Comparison of ENCODE assay signal across 16 cellular contexts in genomic region chr10:78966844-78967488, GRCh38.
DNase-seq lines count a peak whose midpoint lies in the region; ATAC-seq and TF ChIP-seq lines count a peak whose summit lies in the region.
"Had no signal": no experiment of that assay in that cellular context is flagged by ENCODE, and none has a peak within 500 bp of the region (broad histone marks: within the 10 kb centered on the region; RNA-seq: fewer than 3 reads in every experiment).

No MANE protein-coding gene starts in this region.

- H3K36me3 Mint-ChIP-seq in activated CD4-positive, alpha-beta T cell treated with anti-CD3 and anti-CD28 coated beads for 36 hours (ENCODE audit: low read depth) = no peaks in the 10 kb centered on the region
- H3K36me3 Mint-ChIP-seq in activated CD4-positive, alpha-beta T cell treated with anti-CD3 and anti-CD28 coated beads, Interleukin-2, amount 10 ng/mL, durations not matched to agents 7 days and 5 days (ENCODE audit: low read depth) = no peaks in the 10 kb centered on the region
- H3K36me3 Mint-ChIP-seq in stimulated activated effector memory CD8-positive, alpha-beta T cell treated with anti-CD3 and anti-CD28 coated beads, Interleukin-12 subunit alpha, Interleukin-12 subunit beta, amount 100 ng/mL, for 72 hours = no peaks in the 10 kb centered on the region
- H3K36me3 Mint-ChIP-seq in endodermal cell (ENCODE audit: low read depth) = no peaks in the 10 kb centered on the region
- H3K36me3 Mint-ChIP-seq: CD8-positive, alpha-beta T cell had no signal

- H3K4me2 ChIP-seq in mesenchymal stem cell (ENCODE audit: low read length, poor library complexity, severe bottlenecking) = no peak overlapping the region
- H3K4me2 ChIP-seq: PC-9 had no signal

- no peaks in the 10 kb centered on the region for H3K9me3 Mint-ChIP-seq in activated CD4-positive, alpha-beta T cell treated with anti-CD3 and anti-CD28 coated beads for 36 hours (ENCODE audit: low read depth)
- H3K9me3 Mint-ChIP-seq in activated CD4-positive, alpha-beta T cell treated with anti-CD3 and anti-CD28 coated beads, Interleukin-2, amount 10 ng/mL, durations not matched to agents 7 days and 5 days = no peaks in the 10 kb centered on the region
- H3K9me3 Mint-ChIP-seq in stimulated activated effector memory CD8-positive, alpha-beta T cell treated with anti-CD3 and anti-CD28 coated beads, Interleukin-12 subunit alpha, Interleukin-12 subunit beta, amount 100 ng/mL, for 72 hours = no peaks in the 10 kb centered on the region
- no peaks in the 10 kb centered on the region for H3K9me3 Mint-ChIP-seq in endodermal cell
- H3K9me3 Mint-ChIP-seq: CD8-positive, alpha-beta T cell had no signal

- no peaks in the 10 kb centered on the region for H3K4me1 Mint-ChIP-seq in activated CD4-positive, alpha-beta T cell treated with anti-CD3 and anti-CD28 coated beads for 36 hours
- no peaks in the 10 kb centered on the region for H3K4me1 Mint-ChIP-seq in activated CD4-positive, alpha-beta T cell treated with anti-CD3 and anti-CD28 coated beads, Interleukin-2, amount 10 ng/mL, durations not matched to agents 7 days and 5 days
- no peaks in the 10 kb centered on the region for H3K4me1 Mint-ChIP-seq in stimulated activated effector memory CD8-positive, alpha-beta T cell treated with anti-CD3 and anti-CD28 coated beads, Interleukin-12 subunit alpha, Interleukin-12 subunit beta, amount 100 ng/mL, for 72 hours
- peaks cover 25% of the 10 kb centered on the region for H3K4me1 Mint-ChIP-seq in endodermal cell

- H3K27me3 ChIP-seq in mesenchymal stem cell (ENCODE audit: control insufficient read depth in 1 of 2, insufficient read depth in 1 of 2, low read length in 2 of 2) (peaks cover 0 to 4% of the 10 kb centered on the region in 2 experiments), endodermal cell (ENCODE audit: control insufficient read depth, insufficient read depth, low read length, poor library complexity, severe bottlenecking) (no peaks in the 10 kb centered on the region)
- H3K27me3 ChIP-seq: BE2C had no signal

- H3K9me3 ChIP-seq in mesenchymal stem cell (ENCODE audit: control insufficient read depth, low read length) (no peaks in the 10 kb centered on the region), endodermal cell (ENCODE audit: control insufficient read depth, low read length) (no peaks in the 10 kb centered on the region)
- H3K9me3 ChIP-seq: BE2C had no signal

- H4K91ac ChIP-seq in mesenchymal stem cell (ENCODE audit: low read length) = peak overlapping the region; percentile 0

- no peak overlapping the region for H4K8ac ChIP-seq in mesenchymal stem cell (ENCODE audit: low read length)

- intact Hi-C loops in activated CD4-positive, alpha-beta T cell treated with anti-CD3 and anti-CD28 coated beads for 36 hours (cut with DNase I, micrococcal nuclease) = no loop called here

- H2BK12ac ChIP-seq in mesenchymal stem cell (ENCODE audit: low read length in 2 of 2) = peak overlapping the region in 1 of 2 experiments; percentile 80

- peak overlapping the region in 1 of 2 experiments; percentile 64 for H3K18ac ChIP-seq in mesenchymal stem cell (ENCODE audit: low read depth in 1 of 2, low read length in 2 of 2)

- H3K27ac ChIP-seq in RWPE1 = peak overlapping the region; percentile 80
- H3K27ac ChIP-seq in mesenchymal stem cell (ENCODE audit: low read length, poor library complexity, severe bottlenecking) = no peak overlapping the region
- H3K27ac ChIP-seq in endodermal cell (ENCODE audit: low read depth, low read length) = no peak overlapping the region
- H3K27ac ChIP-seq: PC-9 had no signal

- H3K4me3 Mint-ChIP-seq in activated CD4-positive, alpha-beta T cell treated with anti-CD3 and anti-CD28 coated beads for 36 hours = no peak overlapping the region
- no peak overlapping the region for H3K4me3 Mint-ChIP-seq in activated CD4-positive, alpha-beta T cell treated with anti-CD3 and anti-CD28 coated beads, Interleukin-2, amount 10 ng/mL, durations not matched to agents 7 days and 5 days
- no peak overlapping the region for H3K4me3 Mint-ChIP-seq in stimulated activated effector memory CD8-positive, alpha-beta T cell treated with anti-CD3 and anti-CD28 coated beads, Interleukin-12 subunit alpha, Interleukin-12 subunit beta, amount 100 ng/mL, for 72 hours
- no peak overlapping the region for H3K4me3 Mint-ChIP-seq in endodermal cell
- H3K4me3 Mint-ChIP-seq: CD8-positive, alpha-beta T cell had no signal

- POLR2A ChIA-PET in activated CD4-positive, alpha-beta T cell treated with anti-CD3 and anti-CD28 coated beads for 36 hours (lab: Charles Lee) = no interaction called here
- POLR2A ChIA-PET in activated CD4-positive, alpha-beta T cell treated with anti-CD3 and anti-CD28 coated beads, Interleukin-2, amount 10 ng/mL, durations not matched to agents 7 days and 5 days (lab: Charles Lee) = no interaction called here
- POLR2A ChIA-PET in RWPE1 (lab: Yijun Ruan, JAX; ENCODE audit: low non-redundant PET) = no interaction called here

- H3K36me3 ChIP-seq in mesenchymal stem cell (ENCODE audit: control insufficient read depth in 1 of 2, insufficient read depth in 2 of 2, low read depth in 1 of 2, low read length in 2 of 2) = no peaks in the 10 kb centered on the region
- no peaks in the 10 kb centered on the region for H3K36me3 ChIP-seq in endodermal cell (ENCODE audit: control insufficient read depth, insufficient read depth, low read length)
- H3K36me3 ChIP-seq: BE2C had no signal

- H2AK5ac ChIP-seq in mesenchymal stem cell (ENCODE audit: low read length, severe bottlenecking) = peak overlapping the region; percentile 18

- no peak overlapping the region for H3K9ac ChIP-seq in mesenchymal stem cell (ENCODE audit: low read length)
- H3K9ac ChIP-seq in endodermal cell (ENCODE audit: extremely low read depth, low read length, poor library complexity, severe bottlenecking) = no peak overlapping the region

- no peak overlapping the region for H2BK15ac ChIP-seq in mesenchymal stem cell (ENCODE audit: low read depth, poor library complexity, severe bottlenecking)

- H3K4me1 ChIP-seq in mesenchymal stem cell (ENCODE audit: control insufficient read depth, insufficient read depth, low read depth, low read length) = peaks cover 51% of the 10 kb centered on the region
- peaks cover 14% of the 10 kb centered on the region for H3K4me1 ChIP-seq in endodermal cell (ENCODE audit: control insufficient read depth, insufficient read depth, low read length)

- H3K23ac ChIP-seq in mesenchymal stem cell (ENCODE audit: low read length in 2 of 2) = no peak overlapping the region

- no peaks in the 10 kb centered on the region for H3K27me3 Mint-ChIP-seq in activated CD4-positive, alpha-beta T cell treated with anti-CD3 and anti-CD28 coated beads for 36 hours
- no peaks in the 10 kb centered on the region for H3K27me3 Mint-ChIP-seq in activated CD4-positive, alpha-beta T cell treated with anti-CD3 and anti-CD28 coated beads, Interleukin-2, amount 10 ng/mL, durations not matched to agents 7 days and 5 days
- H3K27me3 Mint-ChIP-seq in endodermal cell (ENCODE audit: insufficient read depth) = no peaks in the 10 kb centered on the region

- no peak for TF ChIP-seq CTCF in RWPE1 (conservative IDR thresholded peaks at IDR 0.05; ENCODE audit: low read depth)
- no peak for TF ChIP-seq CTCF in endodermal cell (conservative IDR thresholded peaks at IDR 0.05)

- CTCF ChIA-PET in activated CD4-positive, alpha-beta T cell treated with anti-CD3 and anti-CD28 coated beads for 36 hours (lab: Charles Lee) = interaction anchor here (1.3 to 1.5 kb wide), 2 partner anchors 8 to 228 kb away, joined by 4 to 6 read pairs; no protein-coding TSS in a partner anchor
- CTCF ChIA-PET in activated CD4-positive, alpha-beta T cell treated with anti-CD3 and anti-CD28 coated beads, Interleukin-2, amount 10 ng/mL, durations not matched to agents 7 days and 5 days (lab: Charles Lee) = interaction anchor here (1.9 kb wide), 1 partner anchor 10 kb away, joined by 4 read pairs; no protein-coding TSS in a partner anchor
- CTCF ChIA-PET in RWPE1 (lab: Yijun Ruan, JAX) = interaction anchor here (0.6 kb wide), 1 partner anchor 543 kb away, joined by 3 read pairs; no protein-coding TSS in a partner anchor

- H3K27ac Mint-ChIP-seq in activated CD4-positive, alpha-beta T cell treated with anti-CD3 and anti-CD28 coated beads for 36 hours = peak overlapping the region; percentile 10
- no peak overlapping the region for H3K27ac Mint-ChIP-seq in activated CD4-positive, alpha-beta T cell treated with anti-CD3 and anti-CD28 coated beads, Interleukin-2, amount 10 ng/mL, durations not matched to agents 7 days and 5 days
- peak overlapping the region; percentile 82 for H3K27ac Mint-ChIP-seq in stimulated activated effector memory CD8-positive, alpha-beta T cell treated with anti-CD3 and anti-CD28 coated beads, Interleukin-12 subunit alpha, Interleukin-12 subunit beta, amount 100 ng/mL, for 72 hours
- H3K27ac Mint-ChIP-seq in endodermal cell = no peak overlapping the region
- H3K27ac Mint-ChIP-seq: CD8-positive, alpha-beta T cell had no signal

- H3K79me1 ChIP-seq in mesenchymal stem cell (replicated peaks; ENCODE audit: low read length, poor library complexity, severe bottlenecking) = no peaks in the 10 kb centered on the region

- peak overlapping the region in 1 of 2 experiments; percentile 8 for H3K14ac ChIP-seq in mesenchymal stem cell (ENCODE audit: low read length in 2 of 2)

- H2BK120ac ChIP-seq in mesenchymal stem cell (ENCODE audit: low read depth, low read length) = no peak overlapping the region

- no peak for DNase-seq in activated CD4-positive, alpha-beta T cell treated with anti-CD3 and anti-CD28 coated beads for 36 hours
- DNase-seq in activated CD4-positive, alpha-beta T cell treated with anti-CD3 and anti-CD28 coated beads, Interleukin-2, amount 10 ng/mL, durations not matched to agents 7 days and 5 days = no peak
- DNase-seq in RWPE1 (ENCODE audit: low spot score) = no peak
- no peak for DNase-seq in mesenchymal stem cell
- DNase-seq in stimulated activated effector memory CD8-positive, alpha-beta T cell treated with anti-CD3 and anti-CD28 coated beads, Interleukin-12 subunit alpha, Interleukin-12 subunit beta, amount 100 ng/mL, for 72 hours (ENCODE audit: low spot score in 2 of 2) = no peak
- DNase-seq in amniotic stem cell (lab: John Stamatoyannopoulos, UW) = no peak
- DNase-seq in endodermal cell = no peak
- DNase-seq in SHP77 treated with DMSO at 0.1 percent for 48 hours (lab: John Stamatoyannopoulos, UW) = no peak
- DNase-seq: BE2C; Calu3; CD8-positive, alpha-beta T cell; KBM-7; NCI-H1105 treated with DMSO at 0.1 percent for 48 hours; NCI-H1694; NCI-H510A; PC-9 had no signal

- ATAC-seq in activated CD4-positive, alpha-beta T cell treated with anti-CD3 and anti-CD28 coated beads for 36 hours = no peak
- no peak for ATAC-seq in stimulated activated effector memory CD8-positive, alpha-beta T cell treated with anti-CD3 and anti-CD28 coated beads, Interleukin-12 subunit alpha, Interleukin-12 subunit beta, amount 100 ng/mL, for 72 hours
- ATAC-seq: CD8-positive, alpha-beta T cell had no signal

- H2AFZ ChIP-seq in mesenchymal stem cell (ENCODE audit: low read depth, low read length) = no peak overlapping the region
- H2AFZ ChIP-seq: PC-9 had no signal

- WGBS in mesenchymal stem cell = 94% methylated on average over 8 of the region's 8 CpGs
- 79 to 97% methylated on average over 5 to 8 of the region's 8 CpGs for WGBS in endodermal cell (ENCODE audit: insufficient coverage in 1 of 2, insufficient read length in 1 of 2), 2 experiments

- H3K4me3 ChIP-seq in mesenchymal stem cell (ENCODE audit: insufficient read depth in 1 of 2, low read depth in 1 of 2, low read length in 2 of 2) (no peak overlapping the region), endodermal cell (ENCODE audit: low read length) (no peak overlapping the region)
- H3K4me3 ChIP-seq: PC-9 had no signal

- H3K4ac ChIP-seq in mesenchymal stem cell (ENCODE audit: low read depth in 1 of 2, low read length in 2 of 2) = peak overlapping the region in 1 of 2 experiments; percentile 64

- H2BK5ac ChIP-seq in mesenchymal stem cell (ENCODE audit: low read depth, low read length, poor library complexity, severe bottlenecking) = no peak overlapping the region

Comparison
In these comparisons a context has a peak if more than half of its experiments do, and no peak if none do; other contexts are left out.
1. H3K27ac Mint-ChIP-seq: peak in activated CD4-positive, alpha-beta T cell treated with anti-CD3 and anti-CD28 coated beads for 36 hours (single experiment) and stimulated activated effector memory CD8-positive, alpha-beta T cell treated with anti-CD3 and anti-CD28 coated beads, Interleukin-12 subunit alpha, Interleukin-12 subunit beta, amount 100 ng/mL, for 72 hours (single experiment); none in activated CD4-positive, alpha-beta T cell treated with anti-CD3 and anti-CD28 coated beads, Interleukin-2, amount 10 ng/mL, durations not matched to agents 7 days and 5 days (single experiment) and endodermal cell (single experiment).